1 cellular context compared by ENCODE assay signal in genomic region chr6:119426619-119427018, GRCh38.
TF ChIP-seq lines count a peak whose summit lies in the region.

No MANE protein-coding gene starts in this region.

TF ChIP-seq in H1, 55 proteins besides CTCF, POLR2A, EP300 and RAD21:
- no peak for TF ChIP-seq BCL11A (IDR thresholded peaks at IDR 0.05; ENCODE audit: low read depth in 2 of 2, low read length in 2 of 2)
- no peak for TF ChIP-seq MAX (IDR thresholded peaks at IDR 0.05)
- TF ChIP-seq SP4 (IDR thresholded peaks at IDR 0.05; ENCODE audit: low read length): no peak
- no peak for TF ChIP-seq KDM5A (IDR thresholded peaks at IDR 0.05; ENCODE audit: low read length)
- TF ChIP-seq CBX5 (IDR thresholded peaks at IDR 0.05; ENCODE audit: low read depth, low read length): no peak
